24 cellular contexts compared by ENCODE assay signal in genomic region chr7:40544277-40544723, GRCh38.
DNase-seq lines count a peak whose midpoint lies in the region; ATAC-seq and TF ChIP-seq lines count a peak whose summit lies in the region.
"Had no signal": no experiment of that assay in that cellular context is flagged by ENCODE, and none has a peak within 500 bp of the region (broad histone marks: within the 10 kb centered on the region; RNA-seq: fewer than 3 reads in every experiment).

No MANE protein-coding gene starts in this region.

- intact Hi-C loops in left cardiac atrium (cut with DNase I), result no loop called here
- intact Hi-C loops in gastrocnemius medialis (cut with DNase I; ENCODE audit: low total_unique reads), result no loop called here

- H3K4me1 ChIP-seq in adipocyte (ENCODE audit: control insufficient read depth, insufficient read depth, low read length), result peaks cover 38% of the 10 kb centered on the region
- H3K4me1 ChIP-seq in gastrocnemius medialis, result no peaks in the 10 kb centered on the region
- H3K4me1 ChIP-seq: A549 had no signal

- TF ChIP-seq CTCF in AG10803 (conservative IDR thresholded peaks at IDR 0.05; ENCODE audit: low read length) (no peak), osteocyte (IDR thresholded peaks at IDR 0.05) (no peak), gastrocnemius medialis (IDR thresholded peaks at IDR 0.05 in 4 of 5, conservative IDR thresholded peaks at IDR 0.05 in 1 of 5) (no peak)

- peak overlapping the region; percentile 34 for H3K9ac ChIP-seq in adipocyte (ENCODE audit: low read length)

- peaks cover 50% of the 10 kb centered on the region for H3K4me1 Mint-ChIP-seq in osteocyte (ENCODE audit: unreplicated experiment)
- H3K4me1 Mint-ChIP-seq: immature natural killer cell, T-helper 17 cell had no signal

- H3K4me3 ChIP-seq in AG10803 (ENCODE audit: low read length) (no peak overlapping the region), adipocyte (ENCODE audit: low read length) (peak overlapping the region; percentile 62), gastrocnemius medialis (no peak overlapping the region)
- H3K4me3 ChIP-seq: A549, dorsolateral prefrontal cortex, MG63, mucosa of descending colon, stomach had no signal

- H3K27ac ChIP-seq in gastrocnemius medialis, result no peak overlapping the region
- H3K27ac ChIP-seq: A549, dorsolateral prefrontal cortex, stomach had no signal

- peak; percentile 56 to 65 for ATAC-seq in left cardiac atrium
- no peak for ATAC-seq in gastrocnemius medialis
- no peak for ATAC-seq in GM18858 (IDR thresholded peaks at IDR 0.05; ENCODE audit: unreplicated experiment)
- no peak for ATAC-seq in HG03457 (IDR thresholded peaks at IDR 0.05; ENCODE audit: unreplicated experiment)
- ATAC-seq: A549, mucosa of descending colon, T-helper 17 cell had no signal

- no peak overlapping the region for H3K4me3 Mint-ChIP-seq in osteocyte (ENCODE audit: unreplicated experiment)
- H3K4me3 Mint-ChIP-seq: activated T-cell treated with anti-CD3 and anti-CD28 coated beads, Interleukin-2, amount 50 U/mL, for 24 hours; immature natural killer cell; T-helper 17 cell had no signal

- in situ Hi-C loops in gastrocnemius medialis (cut with MboI; ENCODE audit: low sequenced_read_pairs in 4 of 4), result no loop called here

- TF ChIP-seq POLR2A in gastrocnemius medialis (IDR thresholded peaks at IDR 0.05), result no peak

- H3K9me3 Mint-ChIP-seq in osteocyte (ENCODE audit: unreplicated experiment), result peaks cover 3% of the 10 kb centered on the region

- H3K27me3 ChIP-seq in adipocyte (replicated peaks; ENCODE audit: control insufficient read depth, insufficient read depth, low read length) (no peaks in the 10 kb centered on the region), gastrocnemius medialis (no peaks in the 10 kb centered on the region)
- H3K27me3 ChIP-seq: BE2C, dorsolateral prefrontal cortex, MG63, stomach had no signal

- H3K36me3 ChIP-seq in adipocyte (ENCODE audit: control insufficient read depth, insufficient read depth, low read length, severe bottlenecking) (no peaks in the 10 kb centered on the region), gastrocnemius medialis (no peaks in the 10 kb centered on the region)
- H3K36me3 ChIP-seq: BE2C, MG63, stomach had no signal

- H3K27ac Mint-ChIP-seq in osteocyte (ENCODE audit: unreplicated experiment), result peak overlapping the region; percentile 78
- H3K27ac Mint-ChIP-seq: activated T-cell treated with anti-CD3 and anti-CD28 coated beads, Interleukin-2, amount 50 U/mL, for 24 hours; immature natural killer cell; T-helper 17 cell had no signal

- H3K27me3 Mint-ChIP-seq in osteocyte (ENCODE audit: unreplicated experiment), result no peaks in the 10 kb centered on the region
- H3K27me3 Mint-ChIP-seq: activated T-cell treated with anti-CD3 and anti-CD28 coated beads, Interleukin-2, amount 50 U/mL, for 24 hours; T-helper 17 cell had no signal

- no peaks in the 10 kb centered on the region for H3K36me3 Mint-ChIP-seq in osteocyte (ENCODE audit: unreplicated experiment)
- H3K36me3 Mint-ChIP-seq: immature natural killer cell had no signal

- DNase-seq in AG10803 (ENCODE audit: low read depth), result peak; percentile 53
- no peak for DNase-seq in adipocyte (ENCODE audit: low read depth)
- no peak for DNase-seq in left cardiac atrium
- no peak for DNase-seq in osteocyte (ENCODE audit: extremely low spot score, unreplicated experiment)
- no peak for DNase-seq in gastrocnemius medialis
- DNase-seq in NCI-H526 treated with DMSO at 0.1 percent for 48 hours (lab: John Stamatoyannopoulos, UW), result no peak
- DNase-seq: activated naive CD4-positive, alpha-beta T cell treated with Interleukin-2 at 50 U/mL for 16 hours; activated T-cell treated with anti-CD3 and anti-CD28 coated beads, Interleukin-2, amount 50 U/mL, for 24 hours; BE2C; DMS79; dorsolateral prefrontal cortex; immature natural killer cell; MG63; mucosa of descending colon; NCI-H1436; NCI-H2171; NCI-H524 treated with DMSO at 0.1 percent for 48 hours; posterior cingulate gyrus; stimulated activated CD8-positive, alpha-beta memory T cell treated with anti-CD3 and anti-CD28 coated beads, Interleukin-4, amount 100 ng/mL, for 48 hours; stomach; T-helper 17 cell had no signal

- no peaks in the 10 kb centered on the region for H3K9me3 ChIP-seq in adipocyte (ENCODE audit: control insufficient read depth, low read length)
- H3K9me3 ChIP-seq in gastrocnemius medialis, result no peaks in the 10 kb centered on the region
- H3K9me3 ChIP-seq: A549, BE2C, MG63, mucosa of descending colon, stomach had no signal

Comparison
In these comparisons a context has a peak if more than half of its experiments do, and no peak if none do; other contexts are left out.
1. ATAC-seq: peak in left cardiac atrium (2 of 2); none in gastrocnemius medialis (0 of 2), GM18858 (single experiment) and HG03457 (single experiment).